5 cellular contexts compared by ENCODE assay signal in genomic region chr4:125780747-125781146, GRCh38.
"Had no signal": no experiment of that assay in that cellular context is flagged by ENCODE, and none has a peak within 500 bp of the region (broad histone marks: within the 10 kb centered on the region; RNA-seq: fewer than 3 reads in every experiment).

No MANE protein-coding gene starts in this region.

- H3K27ac ChIP-seq: HL-60 had no signal

- FAIRE-seq: H54 had no signal

- DNase-seq: GOT3, H9, KG1 had no signal
